ENCODE assay signal across 8 cellular contexts in genomic region chr9:34437006-34437925, GRCh38. TPM values are rescaled to one million over a fixed set of nuclear protein-coding genes. Genes with fewer than 3 reads are reported as not detected.
DNase-seq lines count a peak whose midpoint lies in the region; ATAC-seq and TF ChIP-seq lines count a peak whose summit lies in the region.

No MANE protein-coding gene starts in this region.

- peak; percentile 40 for DNase-seq in AG09319 (ENCODE audit: extremely low read depth, low read depth)
- peak; percentile 37 for DNase-seq in NCI-H187 treated with DMSO at 0.1 percent for 48 hours (lab: John Stamatoyannopoulos, UW)
- DNase-seq in T-helper 9 cell = peak; percentile 37
- peak; percentile 81 for DNase-seq in MCF 10A (ENCODE audit: unreplicated experiment)
- DNase-seq in iris pigment epithelial cell (ENCODE audit: low read depth) = peak; percentile 80
- peak; percentile 42 to 45 for DNase-seq in stimulated activated CD4-positive, alpha-beta T cell treated with anti-CD3 and anti-CD28 coated beads, Interleukin-2, amount 100 ng/mL, for 48 hours

- peak; percentile 73 for TF ChIP-seq CTCF in AG09319 (IDR thresholded peaks at IDR 0.05; ENCODE audit: low read depth, low read length)
- peak; percentile 74 for TF ChIP-seq CTCF in MCF 10A (IDR thresholded peaks at IDR 0.05; ENCODE audit: unreplicated experiment)

- no peaks in the 10 kb centered on the region for H3K4me1 Mint-ChIP-seq in MCF 10A (ENCODE audit: insufficient read depth, unreplicated experiment)

- BruUV-seq in MCF 10A (replicated peaks; lab: Mats Ljungman, UMichigan) = no TSS peak

- no peak overlapping the region for H3K4me3 Mint-ChIP-seq in MCF 10A (ENCODE audit: unreplicated experiment)

- intact Hi-C loops in MCF 10A (cut with micrococcal nuclease) = loop anchor here (1.0 to 2.0 kb wide), 3 partner anchors 63 to 156 kb away; no protein-coding TSS in a partner anchor

- H3K36me3 Mint-ChIP-seq in MCF 10A (ENCODE audit: insufficient read depth, unreplicated experiment) = no peaks in the 10 kb centered on the region

- POLR2A ChIA-PET in MCF 10A (lab: Yijun Ruan, JAX) = no interaction called here

- CTCF ChIA-PET in MCF 10A (lab: Yijun Ruan, JAX) = interaction anchor here (0.7 to 7.4 kb wide), 17 partner anchors 9 to 166 kb away, joined by 3 to 88 read pairs (median 8); no protein-coding TSS in a partner anchor

- H3K27me3 Mint-ChIP-seq in MCF 10A (ENCODE audit: insufficient read depth, unreplicated experiment) = no peaks in the 10 kb centered on the region

- H3K9me3 Mint-ChIP-seq in MCF 10A (ENCODE audit: unreplicated experiment) = no peaks in the 10 kb centered on the region

- peak; percentile 55 for ATAC-seq in GM19043 (IDR thresholded peaks at IDR 0.05; ENCODE audit: low read depth, unreplicated experiment)
- no peak for ATAC-seq in HG02973 (IDR thresholded peaks at IDR 0.05; ENCODE audit: unreplicated experiment)

- H3K27ac Mint-ChIP-seq in MCF 10A (ENCODE audit: low read depth, unreplicated experiment) = no peak overlapping the region

RNA-seq across cellular contexts. Expression of gene FAM219A, which starts 21.1 kb away (rescaled TPM):
- 19.3 and 20.3 TPM in 2 replicates for total RNA-seq in MCF 10A (2022)

RNA-seq across cellular contexts. Expression of gene DNAI1, which starts 21.3 kb away (rescaled TPM):
- not detected in 2 replicates for total RNA-seq in MCF 10A (2022)
